Comparison of ENCODE assay signal across 8 cellular contexts in the genomic region with DNA sequence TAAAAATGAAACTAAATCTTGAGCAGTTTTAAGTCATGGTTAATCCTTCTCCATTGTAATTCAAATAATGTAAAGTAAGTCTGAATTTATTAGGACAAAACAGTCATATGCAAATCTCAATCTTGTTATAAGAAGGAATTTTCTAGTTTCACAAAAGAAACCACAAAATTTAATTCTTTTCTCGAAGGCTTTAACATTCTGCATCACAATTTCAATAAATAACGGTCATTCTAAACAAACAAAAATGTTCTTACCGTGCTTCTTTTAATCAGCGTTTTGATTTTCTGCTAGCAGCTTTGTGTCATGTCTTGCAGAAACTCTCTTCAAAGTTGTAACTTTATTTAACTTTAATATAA. TPM values are rescaled to one million over a fixed set of nuclear protein-coding genes. Genes with fewer than 3 reads are reported as not detected.
DNase-seq lines count a peak whose midpoint lies in the region; ATAC-seq, FAIRE-seq and TF ChIP-seq lines count a peak whose summit lies in the region.

No MANE protein-coding gene starts in this region.

- H3K9me3 ChIP-seq in heart left ventricle (peaks cover 0 to 9% (median 4%) of the 10 kb centered on the region in 12 donors), ascending aorta (no peaks in the 10 kb centered on the region), mesenchymal stem cell (ENCODE audit: control insufficient read depth, low read length) (peaks cover 4% of the 10 kb centered on the region), upper lobe of right lung (no peaks in the 10 kb centered on the region)

- no peak overlapping the region for H2BK5ac ChIP-seq in mesenchymal stem cell (ENCODE audit: low read depth, low read length, poor library complexity, severe bottlenecking)

- no peak overlapping the region for H2AK5ac ChIP-seq in mesenchymal stem cell (ENCODE audit: low read length, severe bottlenecking)

- H2AFZ ChIP-seq in mesenchymal stem cell (ENCODE audit: low read depth, low read length): no peak overlapping the region

- H2BK12ac ChIP-seq in mesenchymal stem cell (ENCODE audit: low read length in 2 of 2): no peak overlapping the region

- no peak overlapping the region for H4K91ac ChIP-seq in mesenchymal stem cell (ENCODE audit: low read length)

- ATAC-seq in heart left ventricle (no peak), Right ventricle myocardium inferior (no peak), upper lobe of right lung (no peak)

- no peak for DNase-seq in heart left ventricle
- DNase-seq in Right ventricle myocardium inferior (ENCODE audit: missing footprints): no peak
- no peak for DNase-seq in ascending aorta (ENCODE audit: low spot score in 2 of 2)
- no peak for DNase-seq in mesenchymal stem cell
- no peak for DNase-seq in upper lobe of right lung
- DNase-seq in urothelium cell line (ENCODE audit: low spot score): no peak
- no peak for DNase-seq in NCI-H146 (lab: John Stamatoyannopoulos, UW)
- DNase-seq in GM19239 (ENCODE audit: insufficient read length, low spot score): no peak

- TF ChIP-seq CTCF in heart left ventricle (IDR thresholded peaks at IDR 0.05): no peak
- TF ChIP-seq CTCF in ascending aorta (IDR thresholded peaks at IDR 0.05): no peak
- TF ChIP-seq CTCF in upper lobe of right lung (IDR thresholded peaks at IDR 0.05): no peak

- H2BK15ac ChIP-seq in mesenchymal stem cell (ENCODE audit: low read depth, poor library complexity, severe bottlenecking): no peak overlapping the region

- peak overlapping the region; percentile 95 for H3K9ac ChIP-seq in mesenchymal stem cell (ENCODE audit: low read length)

- no peaks in the 10 kb centered on the region for H3K79me1 ChIP-seq in mesenchymal stem cell (replicated peaks; ENCODE audit: low read length, poor library complexity, severe bottlenecking)

- no peak overlapping the region for H3K14ac ChIP-seq in mesenchymal stem cell (ENCODE audit: low read length in 2 of 2)

- no peaks in the 10 kb centered on the region for H3K27me3 ChIP-seq in heart left ventricle
- no peaks in the 10 kb centered on the region for H3K27me3 ChIP-seq in ascending aorta
- no peaks in the 10 kb centered on the region for H3K27me3 ChIP-seq in mesenchymal stem cell (ENCODE audit: control insufficient read depth in 1 of 2, insufficient read depth in 1 of 2, low read length in 2 of 2)
- H3K27me3 ChIP-seq in upper lobe of right lung: no peaks in the 10 kb centered on the region

- H3K23ac ChIP-seq in mesenchymal stem cell (ENCODE audit: low read length in 2 of 2): no peak overlapping the region

- FAIRE-seq in urothelium cell line (lab: Jason Lieb, UNC) (no peak), GM19239 (lab: Jason Lieb, UNC) (no peak)

- H2BK120ac ChIP-seq in mesenchymal stem cell (ENCODE audit: low read depth, low read length): no peak overlapping the region

- 46 to 56% (median 49%) methylated on average over 4 of the region's 4 CpGs for WGBS in heart left ventricle, 4 donors
- WGBS in mesenchymal stem cell: 38% methylated on average over 4 of the region's 4 CpGs

- no peak overlapping the region for H3K4ac ChIP-seq in mesenchymal stem cell (ENCODE audit: low read depth in 1 of 2, low read length in 2 of 2)

- no peak overlapping the region for H4K8ac ChIP-seq in mesenchymal stem cell (ENCODE audit: low read length)

- H3K4me2 ChIP-seq in mesenchymal stem cell (ENCODE audit: low read length, poor library complexity, severe bottlenecking): no peak overlapping the region

- TF ChIP-seq POLR2A in heart left ventricle (IDR thresholded peaks at IDR 0.05): no peak

- H3K36me3 ChIP-seq in heart left ventricle (no peaks in the 10 kb centered on the region), ascending aorta (no peaks in the 10 kb centered on the region), mesenchymal stem cell (ENCODE audit: control insufficient read depth in 1 of 2, insufficient read depth in 2 of 2, low read depth in 1 of 2, low read length in 2 of 2) (peaks cover 0 to 4% of the 10 kb centered on the region in 2 experiments), upper lobe of right lung (no peaks in the 10 kb centered on the region)

- H3K4me1 ChIP-seq in heart left ventricle (peaks cover 0 to 33% (median 2%) of the 10 kb centered on the region in 12 donors), ascending aorta (no peaks in the 10 kb centered on the region), mesenchymal stem cell (ENCODE audit: control insufficient read depth, insufficient read depth, low read depth, low read length) (no peaks in the 10 kb centered on the region), upper lobe of right lung (no peaks in the 10 kb centered on the region)

- no peak overlapping the region for H3K18ac ChIP-seq in mesenchymal stem cell (ENCODE audit: low read depth in 1 of 2, low read length in 2 of 2)

- H3K27ac ChIP-seq in heart left ventricle (peak overlapping the region; percentile 70 to 95 (median 82)), ascending aorta (peak overlapping the region; percentile 46 to 58), mesenchymal stem cell (ENCODE audit: low read length, poor library complexity, severe bottlenecking) (no peak overlapping the region), upper lobe of right lung (peak overlapping the region; percentile 92)

- intact Hi-C loops in heart left ventricle (cut with DNase I) (no loop called here), Right ventricle myocardium inferior (cut with DNase I) (no loop called here), ascending aorta (cut with DNase I) (no loop called here), upper lobe of right lung (cut with DNase I) (no loop called here)

- peak overlapping the region; percentile 1 to 72 (median 51) for H3K4me3 ChIP-seq in heart left ventricle
- H3K4me3 ChIP-seq in ascending aorta: peak overlapping the region; percentile 48 to 52
- H3K4me3 ChIP-seq in mesenchymal stem cell (ENCODE audit: insufficient read depth in 1 of 2, low read depth in 1 of 2, low read length in 2 of 2): peak overlapping the region in 1 of 2 experiments; percentile 85
- H3K4me3 ChIP-seq in upper lobe of right lung: peak overlapping the region; percentile 47

RNA-seq across cellular contexts. Expression of gene CLEC2B, which starts 0.2 kb away (rescaled TPM):
- total RNA-seq in heart left ventricle (10 to 100 TPM in 1 of 9 donors, 1 to 10 TPM in 8; 2.7 to 18.8 (median 4.5) TPM), Right ventricle myocardium inferior (6.8 TPM), ascending aorta (1.1 TPM), upper lobe of right lung (24.6 TPM)
- polyA plus RNA-seq in heart left ventricle: 1 to 10 TPM; 3.7 to 5.2 TPM
- 89.1 TPM for polyA plus RNA-seq in mesenchymal stem cell (2013, experiment 1 of 2)
- 94.1 TPM for polyA plus RNA-seq in mesenchymal stem cell (2013, experiment 2 of 2)

RNA-seq across cellular contexts. Expression of gene KLRF2, which starts 12.4 kb away (rescaled TPM):
- total RNA-seq in heart left ventricle (not detected), Right ventricle myocardium inferior (not detected), ascending aorta (not detected), upper lobe of right lung (not detected)
- polyA plus RNA-seq in heart left ventricle: not detected
- polyA plus RNA-seq in mesenchymal stem cell (2013, experiment 1 of 2): not detected
- polyA plus RNA-seq in mesenchymal stem cell (2013, experiment 2 of 2): not detected

RNA-seq across cellular contexts. Expression of gene KLRF1, which starts 41.6 kb away (rescaled TPM):
- total RNA-seq in heart left ventricle (1 to 10 TPM in 1 of 9 donors, under 1 TPM in 6, not detected in 2; 0.30 to 1.1 (median 0.56) TPM), Right ventricle myocardium inferior (0.24 TPM), ascending aorta (not detected), upper lobe of right lung (2.7 TPM)
- polyA plus RNA-seq in heart left ventricle: under 1 TPM; 0.08 to 0.76 TPM
- polyA plus RNA-seq in mesenchymal stem cell (2013, experiment 1 of 2): not detected
- polyA plus RNA-seq in mesenchymal stem cell (2013, experiment 2 of 2): 0.10 TPM
